8 cellular contexts compared by ENCODE assay signal in the genomic region with DNA sequence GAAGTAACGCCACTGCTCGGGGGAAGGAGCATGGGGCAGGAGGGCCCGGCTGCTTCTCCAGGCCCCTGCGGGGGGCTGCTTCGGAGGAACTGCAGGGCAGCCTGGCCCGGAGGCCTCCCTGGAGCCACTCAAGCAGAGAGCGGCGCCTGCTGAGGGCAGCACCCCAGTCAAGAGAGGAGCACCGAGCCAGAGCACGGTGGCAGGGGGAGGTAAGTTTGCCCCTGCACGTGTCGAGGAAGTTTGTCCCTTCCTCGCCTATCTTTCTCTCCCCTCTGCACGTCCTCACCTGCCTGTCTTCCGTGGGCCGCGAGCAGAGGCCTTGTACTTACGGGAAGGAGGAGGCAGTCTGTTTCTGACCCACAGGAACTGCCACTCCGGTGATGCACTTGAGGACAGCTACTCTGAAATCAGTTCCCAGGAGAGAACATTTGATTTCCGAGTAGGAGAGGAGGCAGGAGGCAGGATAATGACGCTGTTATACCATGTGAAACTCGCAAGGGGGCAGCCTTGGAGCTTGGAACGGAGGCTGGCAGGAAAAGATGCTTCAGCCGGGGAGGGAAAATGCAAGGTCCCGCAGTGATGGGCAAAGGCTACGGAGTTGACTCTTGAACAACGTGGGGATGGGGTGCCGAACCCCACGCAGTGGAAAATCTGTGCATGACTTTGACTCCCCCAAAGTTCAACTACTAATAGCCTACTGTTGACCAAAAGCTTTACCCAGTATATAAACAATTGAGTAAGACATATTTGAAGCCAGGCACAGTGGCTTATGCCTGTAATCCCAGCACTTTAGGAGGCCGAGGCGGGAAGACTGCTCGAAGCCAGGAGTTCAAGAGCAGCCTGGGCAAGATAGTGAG. TPM values are rescaled to one million over a fixed set of nuclear protein-coding genes. Genes with fewer than 3 reads are reported as not detected.
A peak's percentile ranks its signal among the peaks of the same experiment; 100 is the strongest.
DNase-seq lines count a peak whose midpoint lies in the region; ATAC-seq and TF ChIP-seq lines count a peak whose summit lies in the region.

No MANE protein-coding gene starts in this region.

- H3K4me1 Mint-ChIP-seq in osteocyte (ENCODE audit: unreplicated experiment) = no peaks in the 10 kb centered on the region

- H3K27ac ChIP-seq in MM.1S (ENCODE audit: low read length) = no peak overlapping the region
- no peak overlapping the region for H3K27ac ChIP-seq in tibial nerve

- H3K36me3 ChIP-seq in MM.1S (replicated peaks; ENCODE audit: insufficient read depth, low read length) (no peaks in the 10 kb centered on the region), tibial nerve (no peaks in the 10 kb centered on the region)

- H4K20me1 ChIP-seq in MM.1S (ENCODE audit: insufficient read depth, low read length) = no peaks in the 10 kb centered on the region

- no peaks in the 10 kb centered on the region for H3K9me2 ChIP-seq in MM.1S (replicated peaks; ENCODE audit: insufficient read depth, low read length)

- TF ChIP-seq CTCF in MM.1S (IDR thresholded peaks at IDR 0.05; ENCODE audit: low read length) (peak; percentile 77), osteocyte (IDR thresholded peaks at IDR 0.05) (peak; percentile 72), tibial nerve (IDR thresholded peaks at IDR 0.05) (peak; percentile 66 to 75 (median 72))

- no peak overlapping the region for H3K9ac ChIP-seq in MM.1S (ENCODE audit: low read length)

- H3K79me2 ChIP-seq in MM.1S (ENCODE audit: low read length) = no peaks in the 10 kb centered on the region

- DNase-seq in G401 (ENCODE audit: low spot score) = peak; percentile 64
- DNase-seq in MM.1S = peak; percentile 59
- DNase-seq in SHP77 treated with DMSO at 0.1 percent for 48 hours (lab: John Stamatoyannopoulos, UW) = peak; percentile 6
- peak; percentile 70 for DNase-seq in activated naive CD4-positive, alpha-beta T cell treated with Interleukin-2 at 50 U/mL for 16 hours
- peak; percentile 76 for DNase-seq in globus pallidus (ENCODE audit: low spot score)
- no peak for DNase-seq in osteocyte (ENCODE audit: extremely low spot score, unreplicated experiment)
- peak in 1 of 2 donors; percentile 23 for DNase-seq in tibial nerve (ENCODE audit: low spot score in 2 of 2)

- H3K9me3 ChIP-seq in MM.1S (replicated peaks; ENCODE audit: insufficient read depth, low read length) = no peaks in the 10 kb centered on the region
- H3K9me3 ChIP-seq in tibial nerve = no peaks in the 10 kb centered on the region

- no peak for TF ChIP-seq POLR2A in tibial nerve (IDR thresholded peaks at IDR 0.05)

- peaks cover 11% of the 10 kb centered on the region for H3K27me3 Mint-ChIP-seq in osteocyte (ENCODE audit: unreplicated experiment)

- no peak for TF ChIP-seq EP300 in tibial nerve (IDR thresholded peaks at IDR 0.05)

- H3K9me3 Mint-ChIP-seq in osteocyte (ENCODE audit: unreplicated experiment) = no peaks in the 10 kb centered on the region

- in situ Hi-C loops in G401 (cut with HindIII; ENCODE audit: low sequenced_read_pairs) = loop anchor here (5.0 kb wide), 1 partner anchor 80 kb away; no protein-coding TSS in a partner anchor

- peak overlapping the region; percentile 7 for H3K4me2 ChIP-seq in MM.1S (ENCODE audit: low read depth, low read length)

- H3K27me3 ChIP-seq in MM.1S (replicated peaks; ENCODE audit: insufficient read depth, low read length) = peaks cover 64% of the 10 kb centered on the region
- H3K27me3 ChIP-seq in tibial nerve = no peaks in the 10 kb centered on the region

- H2AFZ ChIP-seq in MM.1S (ENCODE audit: low read length) = no peak overlapping the region

- no peaks in the 10 kb centered on the region for H3F3A ChIP-seq in MM.1S (ENCODE audit: insufficient read depth, low read length)

- 27 to 35% methylated on average over 30 to 32 of the region's 32 CpGs for whole genome bisulfite sequencing in tibial nerve, 2 donors

- H3K36me3 Mint-ChIP-seq in osteocyte (ENCODE audit: unreplicated experiment) = no peaks in the 10 kb centered on the region

- H3K4me1 ChIP-seq in MM.1S (ENCODE audit: low read length) (no peaks in the 10 kb centered on the region), tibial nerve (peaks cover 0 to 1% (median 0%) of the 10 kb centered on the region in 4 donors)

- no peak overlapping the region for H3K27ac Mint-ChIP-seq in osteocyte (ENCODE audit: unreplicated experiment)

- H3K4me3 ChIP-seq in MM.1S (ENCODE audit: low read length) (no peak overlapping the region), tibial nerve (no peak overlapping the region)

- H3K4me3 Mint-ChIP-seq in osteocyte (ENCODE audit: unreplicated experiment) = no peak overlapping the region

- no peak for ATAC-seq in GM21737 (IDR thresholded peaks at IDR 0.05; ENCODE audit: unreplicated experiment)

RNA-seq across cellular contexts. Expression of a gene that starts 5.0 kb away (rescaled TPM):
- not detected in 2 replicates for total RNA-seq in G401 (2014; rRNA removed; shearing (Covaris generic))
- total RNA-seq in osteocyte = not detected in 2 replicates
- under 1 TPM in 1 of 4 donors, not detected in 3; 0.59 TPM for total RNA-seq in tibial nerve

RNA-seq across cellular contexts. Expression of a gene that starts 5.6 kb away (rescaled TPM):
- not detected in 2 replicates for total RNA-seq in G401 (2014; rRNA removed; shearing (Covaris generic))
- total RNA-seq in osteocyte (not detected in 2 replicates), tibial nerve (under 1 TPM in 1 of 4 donors, not detected in 3; 0.87 TPM)

RNA-seq across cellular contexts. Expression of a gene that starts 18.2 kb away (rescaled TPM):
- total RNA-seq in G401 (2014; rRNA removed; shearing (Covaris generic)) = not detected in 2 replicates
- total RNA-seq in osteocyte (not detected in 2 replicates), tibial nerve (not detected)

RNA-seq across cellular contexts. Expression of a gene that starts 23.7 kb away (rescaled TPM):
- total RNA-seq in G401 (2014; rRNA removed; shearing (Covaris generic)) = not detected in 2 replicates
- total RNA-seq in osteocyte (not detected in 2 replicates), tibial nerve (10 to 100 TPM in 3 of 4 donors, 1 to 10 TPM in 1; 7.2 to 22.8 (median 13.4) TPM)
